Comparison of ENCODE assay signal across 36 cellular contexts in the genomic region with DNA sequence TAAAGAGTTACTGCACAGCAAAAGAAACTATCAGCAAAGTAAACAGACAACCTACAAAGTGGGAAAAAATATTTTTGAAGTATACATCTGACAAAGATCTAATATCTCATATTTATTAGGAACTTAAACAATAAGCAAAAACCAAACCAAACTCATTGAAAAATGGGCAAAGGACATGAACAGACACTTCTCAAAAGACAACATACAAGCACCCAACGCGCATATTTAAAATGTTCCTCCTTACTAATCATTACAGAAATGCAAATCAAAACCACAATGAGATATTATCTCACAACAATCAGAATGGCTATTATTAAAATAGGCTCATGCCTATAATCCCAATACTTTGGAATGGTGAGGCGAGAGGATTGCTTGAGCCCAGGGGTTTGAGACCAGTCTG.
"Had no signal": no experiment of that assay in that cellular context is flagged by ENCODE, and none has a peak within 500 bp of the region (broad histone marks: within the 10 kb centered on the region; RNA-seq: fewer than 3 reads in every experiment).

No MANE protein-coding gene starts in this region.

- H3K27me3 ChIP-seq: MG63 had no signal

- H3K4me3 ChIP-seq: MG63 had no signal

- DNase-seq: Karpas-422, Kasumi-1, MG63, MM.1S, MV-4-11, NCI-H1048, NCI-H1092, NCI-H1092 treated with DMSO at 0.1 percent for 48 hours, NCI-H1105, NCI-H1105 treated with DMSO at 0.1 percent for 48 hours, NCI-H1417, NCI-H1417 treated with DMSO at 0.1 percent for 48 hours, NCI-H1436, NCI-H1436 treated with DMSO at 0.1 percent for 48 hours, NCI-H146, NCI-H1694, NCI-H1694 treated with DMSO at 0.1 percent for 48 hours, NCI-H187, NCI-H187 treated with DMSO at 0.1 percent for 48 hours, NCI-H1930, NCI-H2029, NCI-H2029 treated with DMSO at 0.1 percent for 48 hours, NCI-H2081, NCI-H2081 treated with DMSO at 0.1 percent for 48 hours, NCI-H2107, NCI-H2171, NCI-H2171 treated with DMSO at 0.1 percent for 48 hours, NCI-H2227 treated with DMSO at 0.1 percent for 48 hours, NCI-H226, NCI-H345, NCI-H446, NCI-H446 treated with DMSO at 0.1 percent for 48 hours, NCI-H510A, NCI-H510A treated with DMSO at 0.1 percent for 48 hours, NCI-H524, NCI-H524 treated with DMSO at 0.1 percent for 48 hours had no signal

- H3K36me3 ChIP-seq: MG63 had no signal

- H3K9me3 ChIP-seq: MG63 had no signal
